In the genomic region with DNA sequence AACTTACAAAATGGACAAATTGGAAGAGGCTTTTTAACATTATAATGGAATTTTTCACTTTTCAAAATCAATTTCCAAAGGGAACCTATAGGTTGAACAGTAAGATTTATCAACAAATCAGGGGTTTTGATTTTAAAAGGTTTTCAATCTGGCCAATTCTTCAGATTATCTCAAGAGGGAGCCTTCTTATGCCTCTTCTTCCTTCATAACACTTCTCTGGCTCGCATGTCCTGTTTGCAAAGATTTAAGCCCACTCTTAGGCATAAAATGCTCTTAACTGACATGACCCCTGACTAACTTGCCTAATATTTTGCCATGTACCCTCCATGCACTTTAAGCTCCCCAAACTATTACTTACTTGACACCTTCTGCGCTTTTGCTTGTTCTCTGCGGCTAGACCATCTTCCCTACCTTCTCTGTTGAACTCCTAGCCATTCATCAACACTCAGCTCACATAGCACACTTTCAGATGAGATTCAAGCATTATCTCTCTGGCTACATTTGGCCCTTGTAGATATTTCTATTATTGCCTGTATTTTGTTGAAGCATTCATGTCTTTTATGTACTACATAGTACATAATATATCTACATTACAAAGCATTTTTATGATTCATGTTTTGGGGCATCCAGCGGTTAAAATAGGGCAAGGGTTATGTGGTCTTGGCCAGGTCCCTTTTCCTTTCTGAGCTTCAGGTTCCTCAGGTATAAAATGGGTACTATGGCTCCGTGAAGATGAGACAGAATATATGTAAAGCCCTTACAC, we compare ENCODE assay signal across 8 cellular contexts. TPM values are rescaled to one million over a fixed set of nuclear protein-coding genes. Genes with fewer than 3 reads are reported as not detected.
A peak's percentile ranks its signal among the peaks of the same experiment; 100 is the strongest.
DNase-seq lines count a peak whose midpoint lies in the region; ATAC-seq and TF ChIP-seq lines count a peak whose summit lies in the region.

No MANE protein-coding gene starts in this region.

- peaks cover 4% of the 10 kb centered on the region for H3K36me3 ChIP-seq in left ventricle myocardium inferior
- peaks cover 29% of the 10 kb centered on the region for H3K36me3 ChIP-seq in WERI-Rb-1
- H3K36me3 ChIP-seq in sigmoid colon, result peaks cover 0 to 8% (median 0%) of the 10 kb centered on the region in 4 donors

- ATAC-seq in Right ventricle myocardium inferior, result no peak
- no peak for ATAC-seq in GM21717 (IDR thresholded peaks at IDR 0.05; ENCODE audit: unreplicated experiment)

- TF ChIP-seq EP300 in sigmoid colon (IDR thresholded peaks at IDR 0.05), result no peak

- TF ChIP-seq POLR2A in sigmoid colon (IDR thresholded peaks at IDR 0.05), result no peak

- no peak for DNase-seq in left ventricle myocardium inferior
- no peak for DNase-seq in Right ventricle myocardium inferior (ENCODE audit: missing footprints)
- DNase-seq in WERI-Rb-1, result no peak
- peak; percentile 20 for DNase-seq in foreskin melanocyte
- no peak for DNase-seq in sigmoid colon
- DNase-seq in GM20000 (ENCODE audit: low spot score), result no peak
- no peak for DNase-seq in NCI-H226

- H3K4me1 ChIP-seq in left ventricle myocardium inferior (peaks cover 53% of the 10 kb centered on the region), sigmoid colon (peaks cover 0 to 38% (median 36%) of the 10 kb centered on the region in 4 donors)

- H3K27me3 ChIP-seq in left ventricle myocardium inferior (ENCODE audit: low read depth) (no peaks in the 10 kb centered on the region), WERI-Rb-1 (ENCODE audit: insufficient read depth, low read depth, severe bottlenecking) (no peaks in the 10 kb centered on the region), sigmoid colon (no peaks in the 10 kb centered on the region)

- intact Hi-C loops in left ventricle myocardium inferior (cut with micrococcal nuclease), result no loop called here
- intact Hi-C loops in Right ventricle myocardium inferior (cut with DNase I), result loop anchor here (10.0 kb wide), 1 partner anchor 198 kb away; the partner anchor contains the start of gene PARP6
- intact Hi-C loops in sigmoid colon (cut with DNase I), result loop anchor here (5.0 to 10.0 kb wide), 5 partner anchors 96 to 1522 kb away; partner anchors contain the start of genes ADPGK, HEXA, MYO9A and PARP6

- H3K27ac ChIP-seq in left ventricle myocardium inferior (replicated peaks) (peak overlapping the region; percentile 97), WERI-Rb-1 (peak overlapping the region; percentile 97), sigmoid colon (peak overlapping the region; percentile 99)

- no peak for TF ChIP-seq CTCF in left ventricle myocardium inferior (IDR thresholded peaks at IDR 0.05; ENCODE audit: borderline replicate concordance)
- TF ChIP-seq CTCF in WERI-Rb-1 (IDR thresholded peaks at IDR 0.05; ENCODE audit: low read depth, low read length), result no peak
- TF ChIP-seq CTCF in sigmoid colon (IDR thresholded peaks at IDR 0.05), result no peak
- TF ChIP-seq CTCF in GM20000 (IDR thresholded peaks at IDR 0.05; ENCODE audit: extremely low read depth, missing control alignments), result no peak

- H3K4me3 ChIP-seq in left ventricle myocardium inferior, result peak overlapping the region; percentile 86
- H3K4me3 ChIP-seq in WERI-Rb-1 (ENCODE audit: low read depth, low read length), result peak overlapping the region; percentile 94
- peak overlapping the region; percentile 58 to 91 (median 84) for H3K4me3 ChIP-seq in sigmoid colon

- H3K9me3 ChIP-seq in left ventricle myocardium inferior (replicated peaks), result no peaks in the 10 kb centered on the region
- no peaks in the 10 kb centered on the region for H3K9me3 ChIP-seq in WERI-Rb-1 (ENCODE audit: severe bottlenecking)
- no peaks in the 10 kb centered on the region for H3K9me3 ChIP-seq in sigmoid colon

- 33 to 41% methylated on average over 5 of the region's 5 CpGs for WGBS in sigmoid colon, 2 donors

RNA-seq across cellular contexts. Expression of gene ARIH1, which starts 1.0 kb away (rescaled TPM):
- total RNA-seq in left ventricle myocardium inferior (179 TPM), Right ventricle myocardium inferior (163 TPM), sigmoid colon (10 to 100 TPM; 36.4 to 69.5 (median 45.2) TPM)
- 10 to 100 TPM; 10.8 to 22.8 (median 18.3) TPM for polyA plus RNA-seq in sigmoid colon
